32 cellular contexts compared by ENCODE assay signal in the genomic region with DNA sequence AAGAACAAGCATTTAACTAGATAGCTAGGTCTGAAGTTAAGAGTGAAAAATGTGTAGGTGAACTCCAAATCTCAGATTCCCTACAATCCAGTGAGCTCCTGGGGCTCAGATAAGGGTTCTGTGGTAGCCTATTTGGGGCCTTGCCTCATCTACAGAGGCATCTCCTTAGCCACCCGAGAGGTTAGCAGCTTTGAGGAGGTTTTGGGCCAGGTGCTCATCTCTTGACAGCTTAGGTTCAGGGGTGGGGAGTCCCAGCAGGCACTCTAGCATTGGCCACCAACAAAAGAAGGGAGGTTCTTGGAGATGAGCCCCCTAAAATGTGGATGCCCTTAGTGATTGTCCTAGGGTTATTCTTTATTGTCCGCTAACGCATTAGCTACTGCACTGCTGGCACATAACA.
"Had no signal": no experiment of that assay in that cellular context is flagged by ENCODE, and none has a peak within 500 bp of the region (broad histone marks: within the 10 kb centered on the region; RNA-seq: fewer than 3 reads in every experiment).

No MANE protein-coding gene starts in this region.

- H3K4me3 ChIP-seq: ascending aorta, cardiac muscle cell, PC-9 had no signal

- H3K36me3 ChIP-seq: ascending aorta, cardiac muscle cell, WERI-Rb-1 had no signal

- DNase-seq: activated CD4-positive, alpha-beta T cell treated with anti-CD3 and anti-CD28 coated beads for 1 hour; activated CD4-positive, alpha-beta T cell treated with anti-CD3 and anti-CD28 coated beads for 48 hours; activated CD4-positive, CD25-positive, alpha-beta regulatory T cell; activated naive CD4-positive, alpha-beta T cell; activated naive CD4-positive, alpha-beta T cell treated with anti-CD3 and anti-CD28 coated beads, Interleukin-2, amount 50 U/mL, for 16 hours; activated naive CD8-positive, alpha-beta T cell treated with anti-CD3 and anti-CD28 coated beads for 36 hours; activated T-cell treated with anti-CD3 and anti-CD28 coated beads, Interleukin-2, amount 50 U/mL, for 48 hours; amniotic stem cell; NCI-H1092 treated with DMSO at 0.1 percent for 48 hours; NCI-H1417; NCI-H146; NCI-H187; NCI-H2029 treated with DMSO at 0.1 percent for 48 hours; NCI-H2107; NCI-H2171; NCI-H510A; NCI-H526; NCI-H748 treated with DMSO at 0.1 percent for 48 hours; NK-92 treated with Interleukin-12 subunit alpha and Interleukin-12 subunit beta, amount 100 ng/mL, for 24 hours; PC-9; SW 1271; T-helper 1 cell; T-helper 2 cell; T-helper 9 cell; WERI-Rb-1 had no signal

- H3K27me3 ChIP-seq: ascending aorta, cardiac muscle cell had no signal

- ATAC-seq: activated T-helper 17 cell treated with anti-CD3 and anti-CD28 coated beads, Interleukin-2, amount 50 U/mL, for 72 hours; Right ventricle myocardium inferior had no signal

- FAIRE-seq: RCC 7860 had no signal

- H3K9me3 ChIP-seq: ascending aorta had no signal

- H3K27ac ChIP-seq: ascending aorta, cardiac muscle cell, KMS-11, PC-9, RWPE1, WERI-Rb-1 had no signal

- H3K4me1 ChIP-seq: ascending aorta had no signal
